ENCODE assay signal across 14 cellular contexts in genomic region chr5:54415896-54416640, GRCh38. TPM values are rescaled to one million over a fixed set of nuclear protein-coding genes. Genes with fewer than 3 reads are reported as not detected.
DNase-seq lines count a peak whose midpoint lies in the region; ATAC-seq, FAIRE-seq and TF ChIP-seq lines count a peak whose summit lies in the region.
"Had no signal": no experiment of that assay in that cellular context is flagged by ENCODE, and none has a peak within 500 bp of the region (broad histone marks: within the 10 kb centered on the region; RNA-seq: fewer than 3 reads in every experiment).

No MANE protein-coding gene starts in this region.

- DNase-seq in Caco-2 (peak in 1 of 2 experiments; percentile 49), HT-29 (ENCODE audit: low spot score) (peak; percentile 7), astrocyte (ENCODE audit: low read depth) (peak; percentile 10), iris pigment epithelial cell (ENCODE audit: low read depth) (peak; percentile 63), T-cell (no peak), retina (no peak), NCI-H526 (lab: John Stamatoyannopoulos, UW) (no peak)
- DNase-seq: activated naive CD4-positive, alpha-beta T cell treated with Interleukin-2 at 50 U/mL for 16 hours; left ventricle myocardium superior; NCI-H2029 treated with DMSO at 0.1 percent for 48 hours had no signal

- no peak overlapping the region for H2AFZ ChIP-seq in astrocyte (ENCODE audit: low read depth, low read length)

- H3K9ac ChIP-seq in astrocyte (ENCODE audit: low read length) = no peak overlapping the region

- no peaks in the 10 kb centered on the region for H3K27me3 Mint-ChIP-seq in Caco-2 (ENCODE audit: insufficient read depth, unreplicated experiment)
- no peaks in the 10 kb centered on the region for H3K27me3 Mint-ChIP-seq in astrocyte (ENCODE audit: low read depth, unreplicated experiment)
- peaks cover 3 to 16% of the 10 kb centered on the region in 2 donors for H3K27me3 Mint-ChIP-seq in T-cell
- H3K27me3 Mint-ChIP-seq: progenitor cell of endocrine pancreas had no signal

- no peak overlapping the region for H3K4me3 Mint-ChIP-seq in Caco-2 (ENCODE audit: unreplicated experiment)
- no peak overlapping the region for H3K4me3 Mint-ChIP-seq in astrocyte (ENCODE audit: unreplicated experiment)
- no peak overlapping the region for H3K4me3 Mint-ChIP-seq in T-cell
- H3K4me3 Mint-ChIP-seq: T-helper 1 cell treated with Interleukin-12 subunit alpha and Interleukin-12 subunit beta and Interleukin-4 antibody, amounts not matched to agents 30 μg/mL and 1 μg/mL, for 36 hours had no signal

- intact Hi-C loops in Caco-2 (cut with micrococcal nuclease; ENCODE audit: unreplicated experiment) = loop anchor here (1.0 to 5.0 kb wide), 3 partner anchors 32 to 994 kb away; partner anchors contain the start of gene ARL15

- ATAC-seq in T-cell (replicated peaks in 1 of 4) (no peak), HG02970 (IDR thresholded peaks at IDR 0.05; ENCODE audit: low FRiP score, unreplicated experiment) (no peak)
- ATAC-seq: left ventricle myocardium superior had no signal

- no peaks in the 10 kb centered on the region for H3K36me3 ChIP-seq in Caco-2 (ENCODE audit: control insufficient read depth, insufficient read depth, low read length)
- no peaks in the 10 kb centered on the region for H3K36me3 ChIP-seq in astrocyte (ENCODE audit: insufficient read depth, low read length)

- H3K4me1 ChIP-seq in Caco-2 = peaks cover 24% of the 10 kb centered on the region
- H3K4me1 ChIP-seq in astrocyte (ENCODE audit: insufficient read depth, low read length) = no peaks in the 10 kb centered on the region

- H3K27ac Mint-ChIP-seq in Caco-2 (ENCODE audit: unreplicated experiment) (peak overlapping the region; percentile 16), astrocyte (ENCODE audit: unreplicated experiment) (peak overlapping the region; percentile 76), T-cell (no peak overlapping the region)
- H3K27ac Mint-ChIP-seq: T-helper 1 cell treated with Interleukin-12 subunit alpha and Interleukin-12 subunit beta and Interleukin-4 antibody, amounts not matched to agents 30 μg/mL and 1 μg/mL, for 36 hours had no signal

- H3K9me3 ChIP-seq in Caco-2 (no peaks in the 10 kb centered on the region), astrocyte (ENCODE audit: insufficient read depth, low read depth, low read length) (no peaks in the 10 kb centered on the region)

- peaks cover 39% of the 10 kb centered on the region for H3K4me1 Mint-ChIP-seq in Caco-2 (ENCODE audit: low read depth, unreplicated experiment)
- H3K4me1 Mint-ChIP-seq in astrocyte (ENCODE audit: low read depth, unreplicated experiment) = peaks cover 14% of the 10 kb centered on the region
- no peaks in the 10 kb centered on the region for H3K4me1 Mint-ChIP-seq in T-cell

- BruUV-seq in Caco-2 (replicated peaks; lab: Mats Ljungman, UMichigan) = no TSS peak

- H3K27me3 ChIP-seq in Caco-2 (replicated peaks; ENCODE audit: control insufficient read depth, insufficient read depth, low read length) (no peaks in the 10 kb centered on the region), astrocyte (ENCODE audit: insufficient read depth, low read length) (peaks cover 7% of the 10 kb centered on the region)

- H3K9me3 Mint-ChIP-seq in Caco-2 (ENCODE audit: unreplicated experiment) (no peaks in the 10 kb centered on the region), astrocyte (ENCODE audit: unreplicated experiment) (no peaks in the 10 kb centered on the region), T-cell (no peaks in the 10 kb centered on the region)
- H3K9me3 Mint-ChIP-seq: T-helper 1 cell treated with Interleukin-12 subunit alpha and Interleukin-12 subunit beta and Interleukin-4 antibody, amounts not matched to agents 30 μg/mL and 1 μg/mL, for 36 hours had no signal

- peak; percentile 62 for FAIRE-seq in astrocyte (lab: Jason Lieb, UNC)

- no peak overlapping the region for H3K27ac ChIP-seq in astrocyte (ENCODE audit: low read depth, low read length)

- POLR2A ChIA-PET in Caco-2 (lab: Charles Lee) (no interaction called here), T-cell (lab: Charles Lee) (no interaction called here)

- H3K36me3 Mint-ChIP-seq in Caco-2 (ENCODE audit: insufficient read depth, unreplicated experiment) = peaks cover 6% of the 10 kb centered on the region
- H3K36me3 Mint-ChIP-seq in astrocyte (ENCODE audit: low read depth, unreplicated experiment) = no peaks in the 10 kb centered on the region
- H3K36me3 Mint-ChIP-seq in T-cell = no peaks in the 10 kb centered on the region

- no peaks in the 10 kb centered on the region for H3K79me2 ChIP-seq in astrocyte (ENCODE audit: insufficient read depth, low read length)

- no peak overlapping the region for H3K4me2 ChIP-seq in astrocyte (ENCODE audit: low read length)

- TF ChIP-seq CTCF in Caco-2 (IDR thresholded peaks at IDR 0.05; ENCODE audit: insufficient read depth in 1 of 2, low read depth in 1 of 2, low read length in 1 of 2, severe bottlenecking in 1 of 2, unreplicated experiment in 1 of 2) (no peak), astrocyte (IDR thresholded peaks at IDR 0.05; ENCODE audit: insufficient read depth, low read depth, low read length) (no peak)

- CTCF ChIA-PET in Caco-2 (lab: Charles Lee) (no interaction called here), T-cell (lab: Charles Lee) (no interaction called here)

- no peaks in the 10 kb centered on the region for H4K20me1 ChIP-seq in astrocyte (ENCODE audit: insufficient read depth, low read length)

- no peak overlapping the region for H3K4me3 ChIP-seq in Caco-2 (ENCODE audit: low read depth, low read length)
- no peak overlapping the region for H3K4me3 ChIP-seq in astrocyte (ENCODE audit: insufficient read depth, low read depth, low read length)

RNA-seq across cellular contexts. Expression of gene HSPB3, which starts 39.4 kb away (rescaled TPM):
- 0.54 TPM in 1 of 2 replicates, not detected in the other for total RNA-seq in Caco-2 (2022)
- total RNA-seq in HT-29 (2014; rRNA removed; shearing (Covaris generic)) = not detected in 2 replicates
- not detected in 2 replicates for total RNA-seq in astrocyte
- total RNA-seq in T-cell = not detected
- total RNA-seq: HT1080, progenitor cell of endocrine pancreas had no signal

Comparison
In these comparisons a context has a peak if more than half of its experiments do, and no peak if none do; other contexts are left out.
1. DNase-seq: peak in HT-29 (single experiment), astrocyte (single experiment) and iris pigment epithelial cell (single experiment); none in T-cell (0 of 34), retina (single experiment) and NCI-H526 (0 of 2).
2. H3K27ac Mint-ChIP-seq: peak in Caco-2 (single experiment) and astrocyte (single experiment); none in T-cell (0 of 2).